Comparison of ENCODE assay signal across 24 cellular contexts in the genomic region with DNA sequence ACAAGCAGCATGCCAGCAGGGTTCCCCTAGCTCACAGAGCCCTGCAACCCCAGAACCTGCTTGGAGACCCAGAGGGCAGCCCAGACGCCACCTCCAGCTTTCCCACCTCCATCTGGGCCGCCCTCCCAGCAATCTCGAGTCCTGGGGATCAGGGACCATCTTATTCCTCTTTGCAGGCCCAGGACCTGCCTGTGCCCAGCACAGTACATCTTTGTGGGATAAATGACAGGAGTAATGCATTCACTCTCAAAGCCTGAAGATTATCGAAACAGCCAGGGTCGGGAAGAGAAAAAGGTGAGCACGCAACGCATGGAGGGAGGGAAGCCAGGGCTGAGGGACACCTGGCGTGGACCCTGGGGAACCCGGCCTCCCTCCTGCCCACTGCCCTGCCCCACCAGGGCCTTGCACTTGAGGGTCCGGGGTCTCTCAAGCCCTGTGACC.
A peak's percentile ranks its signal among the peaks of the same experiment; 100 is the strongest.
DNase-seq lines count a peak whose midpoint lies in the region; FAIRE-seq and TF ChIP-seq lines count a peak whose summit lies in the region.
"Had no signal": no experiment of that assay in that cellular context is flagged by ENCODE, and none has a peak within 500 bp of the region (broad histone marks: within the 10 kb centered on the region; RNA-seq: fewer than 3 reads in every experiment).

No MANE protein-coding gene starts in this region.

- peaks cover 18% of the 10 kb centered on the region for H3K9me3 ChIP-seq in mammary epithelial cell (replicated peaks; ENCODE audit: insufficient read depth, low read length)
- no peaks in the 10 kb centered on the region for H3K9me3 ChIP-seq in endothelial cell of umbilical vein (replicated peaks; ENCODE audit: control insufficient read depth, insufficient read depth, low read length)
- peaks cover 4% of the 10 kb centered on the region for H3K9me3 ChIP-seq in parathyroid adenoma (ENCODE audit: control insufficient read depth, low read length)
- H3K9me3 ChIP-seq in vagina = peaks cover 13% of the 10 kb centered on the region

- peak overlapping the region; percentile 78 for H3K27ac Mint-ChIP-seq in MCF 10A (ENCODE audit: low read depth, unreplicated experiment)
- H3K27ac Mint-ChIP-seq: IgD-negative memory B cell had no signal

- H3K4me3 ChIP-seq in mammary epithelial cell (replicated peaks in 1 of 3; ENCODE audit: insufficient read depth in 1 of 3, low read depth in 2 of 3, low read length in 3 of 3) (no peak overlapping the region), endothelial cell of umbilical vein (replicated peaks in 1 of 3; ENCODE audit: insufficient read depth in 1 of 3, low read depth in 1 of 3, low read length in 3 of 3) (no peak overlapping the region), parathyroid adenoma (ENCODE audit: low read depth, low read length) (no peak overlapping the region), vagina (no peak overlapping the region)
- H3K4me3 ChIP-seq: BLaER1 treated with 17β-estradiol and CSF1 and Interleukin-3, amounts not matched to agents 10 nM and 100 nM; body of pancreas; mucosa of descending colon; smooth muscle cell; transverse colon had no signal

- H3K9me1 ChIP-seq in endothelial cell of umbilical vein (replicated peaks; ENCODE audit: control insufficient read depth, extremely low read depth, insufficient read depth, low read length) = no peaks in the 10 kb centered on the region

- no peak overlapping the region for H3K4me3 Mint-ChIP-seq in MCF 10A (ENCODE audit: unreplicated experiment)
- H3K4me3 Mint-ChIP-seq: IgD-negative memory B cell, neural crest cell had no signal

- H3K4me1 ChIP-seq in mammary epithelial cell (ENCODE audit: insufficient read depth, low read length) = no peaks in the 10 kb centered on the region
- H3K4me1 ChIP-seq in endothelial cell of umbilical vein (ENCODE audit: control insufficient read depth, extremely low read depth, insufficient read depth, low read length) = peaks cover 17% of the 10 kb centered on the region
- H3K4me1 ChIP-seq in parathyroid adenoma = peaks cover 26% of the 10 kb centered on the region
- H3K4me1 ChIP-seq in vagina = no peaks in the 10 kb centered on the region
- H3K4me1 ChIP-seq: body of pancreas had no signal

- TF ChIP-seq POLR2A in endothelial cell of umbilical vein (IDR thresholded peaks at IDR 0.05; ENCODE audit: low read depth, low read length) = no peak
- no peak for TF ChIP-seq POLR2A in vagina (IDR thresholded peaks at IDR 0.05)

- intact Hi-C loops in MCF 10A (cut with micrococcal nuclease) = no loop called here
- intact Hi-C loops in mammary epithelial cell (cut with micrococcal nuclease) = loop anchor here (10.0 kb wide), 1 partner anchor 806 kb away; no protein-coding TSS in a partner anchor
- intact Hi-C loops in endothelial cell of umbilical vein (cut with micrococcal nuclease) = loop anchor here (1.0 kb wide), 5 partner anchors 23 to 737 kb away; partner anchors contain the start of gene HDAC4
- intact Hi-C loops in vagina (cut with DNase I) = no loop called here

- dilution Hi-C loops in mammary epithelial cell (cut with HindIII; ENCODE audit: low sequenced_read_pairs) (no loop called here), endothelial cell of umbilical vein (cut with MboI; ENCODE audit: extremely low pct_ligation_motif_present, low sequenced_read_pairs) (no loop called here)

- H3K9ac ChIP-seq in mammary epithelial cell (ENCODE audit: insufficient read depth, low read length) = no peak overlapping the region
- no peak overlapping the region for H3K9ac ChIP-seq in endothelial cell of umbilical vein (replicated peaks; ENCODE audit: extremely low read depth, insufficient read depth, low read length)
- no peak overlapping the region for H3K9ac ChIP-seq in parathyroid adenoma
- H3K9ac ChIP-seq: BLaER1 treated with 17β-estradiol and CSF1 and Interleukin-3, amounts not matched to agents 10 nM and 100 nM had no signal

- in situ Hi-C loops in mammary epithelial cell (cut with MboI; ENCODE audit: low sequenced_read_pairs in 2 of 2) = no loop called here

- peaks cover 7% of the 10 kb centered on the region for H3K4me1 Mint-ChIP-seq in MCF 10A (ENCODE audit: insufficient read depth, unreplicated experiment)

- no peak for FAIRE-seq in endothelial cell of umbilical vein (lab: Jason Lieb, UNC)
- FAIRE-seq: H1 had no signal

- CTCF ChIA-PET in MCF 10A (lab: Yijun Ruan, JAX) (interaction anchor here (0.7 kb wide), 2 partner anchors 111 to 1632 kb away, joined by 3 to 4 read pairs; no protein-coding TSS in a partner anchor), mammary epithelial cell (lab: Charles Lee; ENCODE audit: low non-redundant PET) (no interaction called here), endothelial cell of umbilical vein (lab: Charles Lee) (no interaction called here), RWPE1 (lab: Yijun Ruan, JAX) (interaction anchor here (0.6 kb wide), 1 partner anchor 15 kb away, joined by 3 read pairs; no protein-coding TSS in a partner anchor)

- WGBS in mammary epithelial cell (ENCODE audit: low coverage, missing lambda C conversion rate) = 88% methylated on average over 6 of the region's 10 CpGs

- TF ChIP-seq CTCF in MCF 10A (IDR thresholded peaks at IDR 0.05; ENCODE audit: unreplicated experiment) (no peak), mammary epithelial cell (conservative IDR thresholded peaks at IDR 0.05 in 1 of 2, IDR thresholded peaks at IDR 0.05 in 1 of 2; ENCODE audit: extremely low read depth in 1 of 2, insufficient read depth in 1 of 2, low read depth in 1 of 2, low read length in 2 of 2) (no peak), endothelial cell of umbilical vein (IDR thresholded peaks at IDR 0.05; ENCODE audit: extremely low read depth in 1 of 2, insufficient read depth in 1 of 2, low read depth in 1 of 2, low read length in 2 of 2) (no peak), parathyroid adenoma (IDR thresholded peaks at IDR 0.05) (no peak), vagina (IDR thresholded peaks at IDR 0.05) (no peak), RWPE1 (conservative IDR thresholded peaks at IDR 0.05; ENCODE audit: low read depth) (no peak)

- no peaks in the 10 kb centered on the region for H3K36me3 ChIP-seq in mammary epithelial cell (ENCODE audit: insufficient read depth, low read length)
- no peaks in the 10 kb centered on the region for H3K36me3 ChIP-seq in endothelial cell of umbilical vein (ENCODE audit: control insufficient read depth in 2 of 2, extremely low read depth in 1 of 2, insufficient read depth in 2 of 2, low read length in 2 of 2)
- H3K36me3 ChIP-seq in parathyroid adenoma (ENCODE audit: control insufficient read depth, insufficient read depth, low read length) = no peaks in the 10 kb centered on the region
- H3K36me3 ChIP-seq in vagina = no peaks in the 10 kb centered on the region

- H3K4me2 ChIP-seq in mammary epithelial cell (ENCODE audit: insufficient read depth, low read depth, low read length) (no peak overlapping the region), endothelial cell of umbilical vein (ENCODE audit: insufficient read depth, low read length) (peak overlapping the region; percentile 12), parathyroid adenoma (ENCODE audit: low read length) (peak overlapping the region; percentile 56)
- H3K4me2 ChIP-seq: smooth muscle cell had no signal

- POLR2A ChIA-PET in MCF 10A (lab: Yijun Ruan, JAX) = no interaction called here
- POLR2A ChIA-PET in endothelial cell of umbilical vein (lab: Charles Lee) = no interaction called here
- POLR2A ChIA-PET in RWPE1 (lab: Yijun Ruan, JAX; ENCODE audit: low non-redundant PET) = no interaction called here

- H3K27me3 ChIP-seq in mammary epithelial cell (ENCODE audit: insufficient read depth, low read length) = no peaks in the 10 kb centered on the region
- H3K27me3 ChIP-seq in endothelial cell of umbilical vein (ENCODE audit: control insufficient read depth in 2 of 2, insufficient read depth in 2 of 2, low read length in 2 of 2) = no peaks in the 10 kb centered on the region
- H3K27me3 ChIP-seq in parathyroid adenoma (ENCODE audit: control insufficient read depth, insufficient read depth, low read length) = no peaks in the 10 kb centered on the region
- no peaks in the 10 kb centered on the region for H3K27me3 ChIP-seq in vagina
- H3K27me3 ChIP-seq: BLaER1 treated with 17β-estradiol and CSF1 and Interleukin-3, amounts not matched to agents 10 nM and 100 nM; body of pancreas; transverse colon had no signal

- no peaks in the 10 kb centered on the region for H4K20me1 ChIP-seq in mammary epithelial cell (ENCODE audit: insufficient read depth, low read length)
- H4K20me1 ChIP-seq in endothelial cell of umbilical vein (replicated peaks; ENCODE audit: control insufficient read depth, extremely low read depth, insufficient read depth, low read length) = no peaks in the 10 kb centered on the region
- H4K20me1 ChIP-seq: BLaER1 treated with 17β-estradiol and CSF1 and Interleukin-3, amounts not matched to agents 10 nM and 100 nM had no signal

- H3K27me3 Mint-ChIP-seq in MCF 10A (ENCODE audit: insufficient read depth, unreplicated experiment) = peaks cover 22% of the 10 kb centered on the region

- peaks cover 14% of the 10 kb centered on the region for H3K9me3 Mint-ChIP-seq in MCF 10A (ENCODE audit: unreplicated experiment)

- peaks cover 6% of the 10 kb centered on the region for H3K36me3 Mint-ChIP-seq in MCF 10A (ENCODE audit: insufficient read depth, unreplicated experiment)
- H3K36me3 Mint-ChIP-seq: IgD-negative memory B cell had no signal

- H2AFZ ChIP-seq in mammary epithelial cell (ENCODE audit: low read depth, low read length) = no peak overlapping the region
- no peak overlapping the region for H2AFZ ChIP-seq in endothelial cell of umbilical vein (ENCODE audit: low read depth, low read length)
- H2AFZ ChIP-seq in parathyroid adenoma = peak overlapping the region; percentile 67

- DNase-seq in MCF 10A (ENCODE audit: unreplicated experiment) (no peak), mammary epithelial cell (no peak), endothelial cell of umbilical vein (ENCODE audit: low read depth, low spot score) (peak; percentile 4), vagina (ENCODE audit: extremely low spot score in 2 of 2) (peak; percentile 61 to 80), RWPE1 (ENCODE audit: low spot score) (no peak), kidney tubule cell (ENCODE audit: low spot score) (no peak)
- DNase-seq in activated CD4-positive, CD25-positive, alpha-beta regulatory T cell (lab: John Stamatoyannopoulos, UW) = no peak
- DNase-seq: body of pancreas; Calu3; left colon; mucosa of descending colon; NCI-H1105 treated with DMSO at 0.1 percent for 48 hours; NCI-H345; PC-3; SHP77 treated with DMSO at 0.1 percent for 48 hours; stimulated activated CD4-positive, alpha-beta T cell treated with anti-CD3 and anti-CD28 coated beads, Interleukin-2, amount 100 ng/mL, for 48 hours; stimulated activated naive CD4-positive, alpha-beta T cell; transverse colon had no signal

- no TSS peak for BruUV-seq in MCF 10A (replicated peaks; lab: Mats Ljungman, UMichigan)
- no TSS peak for BruUV-seq in mammary epithelial cell (replicated peaks; lab: Mats Ljungman, UMichigan)
- no TSS peak for BruUV-seq in endothelial cell of umbilical vein (replicated peaks; lab: Mats Ljungman, UMichigan)

- H3K27ac ChIP-seq in mammary epithelial cell (ENCODE audit: insufficient read depth, low read depth, low read length) (no peak overlapping the region), endothelial cell of umbilical vein (ENCODE audit: insufficient read depth, low read depth, low read length) (peak overlapping the region; percentile 71), parathyroid adenoma (peak overlapping the region; percentile 88), vagina (no peak overlapping the region), RWPE1 (no peak overlapping the region)
- H3K27ac ChIP-seq: body of pancreas had no signal

- no peaks in the 10 kb centered on the region for H3K79me2 ChIP-seq in mammary epithelial cell (ENCODE audit: insufficient read depth, low read length)
- no peaks in the 10 kb centered on the region for H3K79me2 ChIP-seq in endothelial cell of umbilical vein (ENCODE audit: control insufficient read depth, insufficient read depth, low read length)
- no peaks in the 10 kb centered on the region for H3K79me2 ChIP-seq in parathyroid adenoma

Comparison
In these comparisons a context has a peak if more than half of its experiments do, and no peak if none do; other contexts are left out.
1. CTCF ChIA-PET loops: an anchor here in MCF 10A (0.7 kb wide) and RWPE1 (0.6 kb wide); none called in mammary epithelial cell and endothelial cell of umbilical vein.
2. intact Hi-C loops: an anchor here in mammary epithelial cell (10.0 kb wide) and endothelial cell of umbilical vein (1.0 kb wide); none called in MCF 10A and vagina.
3. DNase-seq: peak in endothelial cell of umbilical vein (single experiment) and vagina (2 of 2); none in MCF 10A (single experiment), mammary epithelial cell (single experiment), RWPE1 (single experiment), kidney tubule cell (single experiment) and activated CD4-positive, CD25-positive, alpha-beta regulatory T cell (0 of 4).
4. H3K27ac ChIP-seq: peak in endothelial cell of umbilical vein (single experiment) and parathyroid adenoma (single experiment); none in mammary epithelial cell (single experiment), vagina (single experiment) and RWPE1 (single experiment).